In genomic region chr14:93980464-93981201, GRCh38 we compare ENCODE assay signal across 15 cellular contexts. TPM values are rescaled to one million over a fixed set of nuclear protein-coding genes. Genes with fewer than 3 reads are reported as not detected.
DNase-seq lines count a peak whose midpoint lies in the region; ATAC-seq, FAIRE-seq and TF ChIP-seq lines count a peak whose summit lies in the region.
"Had no signal": no experiment of that assay in that cellular context is flagged by ENCODE, and none has a peak within 500 bp of the region (broad histone marks: within the 10 kb centered on the region; RNA-seq: fewer than 3 reads in every experiment).

No MANE protein-coding gene starts in this region.

- intact Hi-C loops in activated CD8-positive, alpha-beta T cell treated with anti-CD3 and anti-CD28 coated beads for 36 hours (cut with micrococcal nuclease) = no loop called here
- intact Hi-C loops in psoas muscle (cut with DNase I) = no loop called here

- peak overlapping the region; percentile 91 for H3K27ac Mint-ChIP-seq in activated CD8-positive, alpha-beta T cell treated with anti-CD3 and anti-CD28 coated beads for 36 hours

- no peak for TF ChIP-seq CTCF in activated CD8-positive, alpha-beta T cell treated with anti-CD3 and anti-CD28 coated beads for 36 hours (IDR thresholded peaks at IDR 0.05)
- no peak for TF ChIP-seq CTCF in psoas muscle (IDR thresholded peaks at IDR 0.05)

- H3K27me3 ChIP-seq in psoas muscle (ENCODE audit: insufficient read depth in 3 of 3, low read length in 2 of 3) = no peaks in the 10 kb centered on the region

- no peak for TF ChIP-seq POLR2A in GM12892 (IDR thresholded peaks at IDR 0.05; ENCODE audit: low read depth, low read length)

- H3K4me1 ChIP-seq in psoas muscle = peaks cover 58% of the 10 kb centered on the region

- H3K27me3 Mint-ChIP-seq in activated CD8-positive, alpha-beta T cell treated with anti-CD3 and anti-CD28 coated beads for 36 hours = no peaks in the 10 kb centered on the region
- H3K27me3 Mint-ChIP-seq: CD4-positive, alpha-beta memory T cell had no signal

- no peaks in the 10 kb centered on the region for H3K9me3 ChIP-seq in psoas muscle

- CTCF ChIA-PET in activated CD8-positive, alpha-beta T cell treated with anti-CD3 and anti-CD28 coated beads for 36 hours (lab: Charles Lee) = interaction anchor here (1.0 to 5.2 kb wide), 7 partner anchors 10 to 156 kb away, joined by 3 to 44 read pairs (median 6); no protein-coding TSS in a partner anchor

- H3K36me3 ChIP-seq in psoas muscle (ENCODE audit: insufficient read depth in 1 of 2, low read depth in 1 of 2) = no peaks in the 10 kb centered on the region

- POLR2A ChIA-PET in activated CD8-positive, alpha-beta T cell treated with anti-CD3 and anti-CD28 coated beads for 36 hours (lab: Charles Lee) = interaction anchor here (0.6 to 2.8 kb wide), 3 partner anchors 10 to 12 kb away, joined by 3 to 13 read pairs (median 6); no protein-coding TSS in a partner anchor

- H3K27ac ChIP-seq in psoas muscle = peak overlapping the region; percentile 98

- H3K4me3 ChIP-seq in psoas muscle = peak overlapping the region; percentile 47

- peaks cover 34% of the 10 kb centered on the region for H3K36me3 Mint-ChIP-seq in activated CD8-positive, alpha-beta T cell treated with anti-CD3 and anti-CD28 coated beads for 36 hours (ENCODE audit: low read depth)

- peaks cover 26% of the 10 kb centered on the region for H3K9me3 Mint-ChIP-seq in activated CD8-positive, alpha-beta T cell treated with anti-CD3 and anti-CD28 coated beads for 36 hours

- H3K4me3 Mint-ChIP-seq in activated CD8-positive, alpha-beta T cell treated with anti-CD3 and anti-CD28 coated beads for 36 hours = no peak overlapping the region
- H3K4me3 Mint-ChIP-seq: CD4-positive, alpha-beta memory T cell had no signal

- peak; percentile 76 for FAIRE-seq in GM12892 (lab: Jason Lieb, UNC)

- ATAC-seq in activated CD8-positive, alpha-beta T cell treated with anti-CD3 and anti-CD28 coated beads for 36 hours = no peak
- ATAC-seq in psoas muscle (peak; percentile 53 to 66 (median 59)), HG03442 (IDR thresholded peaks at IDR 0.05; ENCODE audit: unreplicated experiment) (no peak), GM21723 (IDR thresholded peaks at IDR 0.05; ENCODE audit: unreplicated experiment) (no peak), HG02623 (IDR thresholded peaks at IDR 0.05; ENCODE audit: unreplicated experiment) (no peak)
- ATAC-seq: esophagus mucosa, left lobe of liver had no signal

- H3K4me1 Mint-ChIP-seq in activated CD8-positive, alpha-beta T cell treated with anti-CD3 and anti-CD28 coated beads for 36 hours (ENCODE audit: low read depth) = peaks cover 56% of the 10 kb centered on the region

- WGBS in psoas muscle, 3 donors = 19 to 22% (median 21%) methylated on average over 11 of the region's 11 CpGs

- no peak for DNase-seq in GM12892 (ENCODE audit: insufficient read length)
- DNase-seq in activated CD8-positive, alpha-beta T cell treated with anti-CD3 and anti-CD28 coated beads for 36 hours = no peak
- DNase-seq in fibroblast of peridontal ligament (ENCODE audit: extremely low read depth) = peak; percentile 73
- DNase-seq in psoas muscle = peak; percentile 88 to 96
- no peak for DNase-seq in NCI-H1417 (lab: John Stamatoyannopoulos, UW)
- DNase-seq: activated naive CD4-positive, alpha-beta T cell treated with Interleukin-2 at 50 U/mL for 16 hours; CD4-positive, alpha-beta memory T cell; NCI-H1436 treated with DMSO at 0.1 percent for 48 hours had no signal

RNA-seq across cellular contexts. Expression of gene ASB2, which starts 4.3 kb away (rescaled TPM):
- 25.2 TPM for polyA plus RNA-seq in GM12892 (2012; ENCODE audit: missing spikeins)
- total RNA-seq in activated CD8-positive, alpha-beta T cell treated with anti-CD3 and anti-CD28 coated beads for 36 hours = 10 to 100 TPM; 11.7 to 12.7 TPM
- 100 to 1,000 TPM; 148 to 443 (median 252) TPM for total RNA-seq in psoas muscle
- 100 to 1,000 TPM in 2 of 3 donors, 10 to 100 TPM in 1; 41.2 to 460 (median 217) TPM for polyA plus RNA-seq in psoas muscle
- total RNA-seq: HT1080, pulmonary artery endothelial cell had no signal

RNA-seq across cellular contexts. Expression of gene CCDC197, which starts 16.5 kb away (rescaled TPM):
- polyA plus RNA-seq in GM12892 (2012; ENCODE audit: missing spikeins) = not detected
- total RNA-seq in activated CD8-positive, alpha-beta T cell treated with anti-CD3 and anti-CD28 coated beads for 36 hours = not detected
- total RNA-seq in psoas muscle = 1 to 10 TPM in 3 of 4 donors, under 1 TPM in 1; 0.71 to 3.9 (median 2.2) TPM
- under 1 TPM; 0.04 to 0.69 (median 0.61) TPM for polyA plus RNA-seq in psoas muscle
- total RNA-seq: CD4-positive, alpha-beta memory T cell; esophagus mucosa; HT1080; left lobe of liver; pulmonary artery endothelial cell had no signal
- polyA plus RNA-seq: CD4-positive, alpha-beta memory T cell had no signal

RNA-seq across cellular contexts. Expression of gene OTUB2, which starts 45.5 kb away (rescaled TPM):
- polyA plus RNA-seq in GM12892 (2012; ENCODE audit: missing spikeins) = 0.57 TPM
- under 1 TPM; 0.25 to 0.29 TPM for total RNA-seq in activated CD8-positive, alpha-beta T cell treated with anti-CD3 and anti-CD28 coated beads for 36 hours
- under 1 TPM; 0.06 to 0.15 (median 0.10) TPM for total RNA-seq in psoas muscle
- under 1 TPM; 0.04 to 0.96 (median 0.09) TPM for polyA plus RNA-seq in psoas muscle

RNA-seq across cellular contexts. Expression of gene FAM181A, which starts 53.5 kb away (rescaled TPM):
- not detected for polyA plus RNA-seq in GM12892 (2012; ENCODE audit: missing spikeins)
- total RNA-seq in activated CD8-positive, alpha-beta T cell treated with anti-CD3 and anti-CD28 coated beads for 36 hours = not detected
- total RNA-seq in psoas muscle = not detected
- polyA plus RNA-seq in psoas muscle = under 1 TPM in 2 of 3 donors, not detected in 1; 0.14 to 0.32 TPM
- total RNA-seq: CD4-positive, alpha-beta memory T cell; esophagus mucosa; HT1080; left lobe of liver; pulmonary artery endothelial cell had no signal
- polyA plus RNA-seq: CD4-positive, alpha-beta memory T cell had no signal

Comparison
In these comparisons a context has a peak if more than half of its experiments do, and no peak if none do; other contexts are left out.
1. DNase-seq: peak in fibroblast of peridontal ligament (single experiment) and psoas muscle (2 of 2); none in GM12892 (single experiment), activated CD8-positive, alpha-beta T cell treated with anti-CD3 and anti-CD28 coated beads for 36 hours (single experiment) and NCI-H1417 (0 of 3).
2. ATAC-seq: peak in psoas muscle (4 of 4); none in activated CD8-positive, alpha-beta T cell treated with anti-CD3 and anti-CD28 coated beads for 36 hours (single experiment), HG03442 (single experiment), GM21723 (single experiment) and HG02623 (single experiment).
3. RNA of gene ASB2, which starts 4.3 kb away (total RNA-seq): 148 to 443 TPM in psoas muscle; 11.7 to 12.7 TPM in activated CD8-positive, alpha-beta T cell treated with anti-CD3 and anti-CD28 coated beads for 36 hours; every median in the first group is over 10 times any median in the second.